Comparison of ENCODE assay signal across 1 cellular context in genomic region chr9:127867356-127868277, GRCh38.
TF ChIP-seq lines count a peak whose summit lies in the region.

No MANE protein-coding gene starts in this region.

TF ChIP-seq in GM23338, 12 proteins besides CTCF, POLR2A, EP300 and RAD21:
- no peak for TF ChIP-seq REST (IDR thresholded peaks at IDR 0.05; ENCODE audit: unreplicated experiment)
- no peak for TF ChIP-seq POLR2AphosphoS5 (IDR thresholded peaks at IDR 0.05; ENCODE audit: low read depth)
- no peak for TF ChIP-seq EZH2 (IDR thresholded peaks at IDR 0.05; ENCODE audit: low read depth, unreplicated experiment)
- TF ChIP-seq ETS1 (IDR thresholded peaks at IDR 0.05) = no peak
- TF ChIP-seq JUNB (IDR thresholded peaks at IDR 0.05; ENCODE audit: unreplicated experiment) = no peak
- TF ChIP-seq CREB1 (CRISPR knock-in tag; IDR thresholded peaks at IDR 0.05; ENCODE audit: low read depth) = no peak
- no peak for TF ChIP-seq NANOG (IDR thresholded peaks at IDR 0.05; ENCODE audit: borderline replicate concordance)
- no peak for TF ChIP-seq STAT1 (IDR thresholded peaks at IDR 0.05; ENCODE audit: unreplicated experiment)
- no peak for TF ChIP-seq EZH2phosphoT487 (IDR thresholded peaks at IDR 0.05; ENCODE audit: unreplicated experiment)
- TF ChIP-seq ZNF331 (CRISPR knock-in tag; IDR thresholded peaks at IDR 0.05; ENCODE audit: low read depth) = no peak
